ENCODE assay signal across 8 cellular contexts in genomic region chr22:24421428-24421931, GRCh38. TPM values are rescaled to one million over a fixed set of nuclear protein-coding genes. Genes with fewer than 3 reads are reported as not detected.
A peak's percentile ranks its signal among the peaks of the same experiment; 100 is the strongest.
DNase-seq lines count a peak whose midpoint lies in the region; ATAC-seq and TF ChIP-seq lines count a peak whose summit lies in the region.

No MANE protein-coding gene starts in this region.

- no peak overlapping the region for H3K4me3 ChIP-seq in AG04450 (ENCODE audit: low read depth, low read length)
- H3K4me3 ChIP-seq in fibroblast of the aortic adventitia (ENCODE audit: low read depth, low read length): no peak overlapping the region

- peaks cover 20% of the 10 kb centered on the region for H3K4me1 Mint-ChIP-seq in T-helper 17 cell

- H3K27ac ChIP-seq in AG04450 (ENCODE audit: low read depth, low read length): no peak overlapping the region

- H3K9me3 ChIP-seq in AG04450 (ENCODE audit: control insufficient read depth, insufficient read depth, low read length) (no peaks in the 10 kb centered on the region; the same call in 1 of the 2 replicates), T-helper 17 cell (ENCODE audit: control insufficient read depth, low read length, poor library complexity, severe bottlenecking) (no peaks in the 10 kb centered on the region)

- H3K27me3 ChIP-seq in AG04450 (ENCODE audit: control insufficient read depth, insufficient read depth, low read length): peaks cover 22% of the 10 kb centered on the region

- POLR2A ChIA-PET in AG04450 (lab: Yijun Ruan, JAX): no interaction called here

- no peaks in the 10 kb centered on the region for H3K27me3 Mint-ChIP-seq in T-helper 17 cell

- H3K27ac Mint-ChIP-seq in T-helper 17 cell: no peak overlapping the region

- DNase-seq in AG04450 (ENCODE audit: low read depth, low spot score) (no peak), T-helper 17 cell (no peak), fibroblast of the aortic adventitia (ENCODE audit: low read depth) (no peak), RKO (ENCODE audit: low spot score) (no peak), OCI-M2 (lab: John Stamatoyannopoulos, UW; ENCODE audit: unreplicated experiment) (no peak)

- CTCF ChIA-PET in AG04450 (lab: Charles Lee): interaction anchor here (1.2 to 1.7 kb wide), 4 partner anchors 81 to 104 kb away, joined by 5 to 7 read pairs (median 6); no protein-coding TSS in a partner anchor

- H3K4me3 Mint-ChIP-seq in T-helper 17 cell: no peak overlapping the region

- TF ChIP-seq CTCF in AG04450 (IDR thresholded peaks at IDR 0.05; ENCODE audit: low read depth, low read length): 0 out of 2 replicates have a peak, but pooled peaks have one; percentile 8
- TF ChIP-seq CTCF in GM12874 (IDR thresholded peaks at IDR 0.05; ENCODE audit: insufficient read depth, low read depth, low read length): peak; percentile 23
- TF ChIP-seq CTCF in fibroblast of the aortic adventitia (IDR thresholded peaks at IDR 0.05; ENCODE audit: insufficient read depth, low read length): peak; percentile 12

- ATAC-seq in T-helper 17 cell (peak; percentile 61), GM18867 (IDR thresholded peaks at IDR 0.05; ENCODE audit: unreplicated experiment) (no peak), HG02798 (IDR thresholded peaks at IDR 0.05; ENCODE audit: poor library complexity, unreplicated experiment) (no peak)

- no peaks in the 10 kb centered on the region for H3K36me3 Mint-ChIP-seq in T-helper 17 cell (ENCODE audit: low read depth)

RNA-seq across cellular contexts. Expression of gene ADORA2A, which starts 5.9 kb away (rescaled TPM):
- polyA plus RNA-seq in AG04450 (2011; rRNA removed): 0.16 and 0.19 TPM in 2 replicates
- polyA minus RNA-seq in AG04450 (2011; rRNA and poly(A)+ RNA removed): 0.83 and 1.2 TPM in 2 replicates
- total RNA-seq in T-helper 17 cell (10 to 100 TPM; 20.4 to 22.0 TPM), fibroblast of the aortic adventitia (ENCODE audit: low replicate concordance) (0.45 and 0.74 TPM in 2 replicates)

Comparison
In these comparisons a context has a peak if more than half of its experiments do, and no peak if none do; other contexts are left out.
1. RNA of gene ADORA2A, which starts 5.9 kb away (total RNA-seq): 20.4 to 22.0 TPM in T-helper 17 cell; 0.45 to 0.74 TPM in fibroblast of the aortic adventitia; every median in the first group is over 10 times any median in the second.
2. Peak in every context shown above with its lines, with median percentiles within 50 percentile points of each other: CTCF ChIP-seq.